Comparison of ENCODE assay signal across 10 cellular contexts in the genomic region with DNA sequence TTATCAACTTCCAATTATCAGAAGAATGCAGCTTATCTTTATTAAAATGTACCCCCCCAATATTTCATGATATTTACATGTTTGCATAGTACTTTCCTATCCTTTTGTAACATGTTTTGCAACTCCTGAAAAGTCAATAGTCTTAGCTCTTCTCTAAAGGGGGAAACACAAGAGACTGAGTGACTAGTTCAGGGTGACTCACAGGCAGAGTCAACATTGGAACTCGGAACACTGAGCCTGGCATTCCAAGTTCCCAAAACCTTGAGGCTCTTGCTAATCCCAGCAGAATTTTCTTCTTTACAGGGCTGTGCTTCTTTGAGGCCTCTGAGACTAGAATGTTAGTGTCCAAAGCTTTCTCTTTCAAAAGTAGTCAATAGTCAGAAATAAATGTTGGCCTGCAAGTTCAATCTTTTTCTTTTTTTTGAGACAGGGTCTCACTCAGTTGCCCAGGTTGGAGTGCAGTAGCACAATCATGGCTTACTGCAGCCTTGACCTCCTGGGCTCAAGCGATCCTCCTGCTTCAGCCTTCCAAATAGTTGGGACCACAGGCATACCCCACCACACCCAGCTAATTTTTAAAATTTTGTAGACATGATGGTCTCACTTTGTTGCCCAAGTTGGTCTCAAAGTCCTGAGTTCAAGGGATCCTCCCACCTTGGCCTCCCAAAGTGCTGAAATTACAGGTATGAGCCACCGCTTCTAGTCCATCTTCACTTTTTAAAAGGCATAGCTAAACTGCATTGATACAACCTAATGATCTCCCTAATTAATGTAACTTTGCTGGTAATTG. TPM values are rescaled to one million over a fixed set of nuclear protein-coding genes. Genes with fewer than 3 reads are reported as not detected.
DNase-seq lines count a peak whose midpoint lies in the region; ATAC-seq, FAIRE-seq and TF ChIP-seq lines count a peak whose summit lies in the region.
"Had no signal": no experiment of that assay in that cellular context is flagged by ENCODE, and none has a peak within 500 bp of the region (broad histone marks: within the 10 kb centered on the region; RNA-seq: fewer than 3 reads in every experiment).

No MANE protein-coding gene starts in this region.

- ATAC-seq in pancreas (peak; percentile 77 to 86 (median 85)), GM18505 (IDR thresholded peaks at IDR 0.05; ENCODE audit: unreplicated experiment) (no peak), GM21619 (IDR thresholded peaks at IDR 0.05; ENCODE audit: unreplicated experiment) (no peak)
- no peak for ATAC-seq in stimulated activated memory B cell treated with anti-CD40 and anti-IgM and Interleukin-4, amounts not matched to agents 10 μg/mL and 1 μg/mL and 100 μg/mL, for 72 hours

- peaks cover 6% of the 10 kb centered on the region for H3K4me1 Mint-ChIP-seq in stimulated activated memory B cell treated with anti-CD40 and anti-IgM and Interleukin-4, amounts not matched to agents 10 μg/mL and 1 μg/mL and 100 μg/mL, for 72 hours
- H3K4me1 Mint-ChIP-seq in activated naive CD4-positive, alpha-beta T cell treated with anti-CD3 and anti-CD28 coated beads for 36 hours (ENCODE audit: low read depth): no peaks in the 10 kb centered on the region

- no peak overlapping the region for H3K4me3 Mint-ChIP-seq in stimulated activated memory B cell treated with anti-CD40 and anti-IgM and Interleukin-4, amounts not matched to agents 10 μg/mL and 1 μg/mL and 100 μg/mL, for 72 hours
- H3K4me3 Mint-ChIP-seq in activated naive CD4-positive, alpha-beta T cell treated with anti-CD3 and anti-CD28 coated beads for 36 hours: no peak overlapping the region

- no peaks in the 10 kb centered on the region for H3K27me3 ChIP-seq in PC-9 (ENCODE audit: insufficient read depth, low read depth)
- no peaks in the 10 kb centered on the region for H3K27me3 ChIP-seq in pancreas

- peak overlapping the region; percentile 63 for H3K4me2 ChIP-seq in PC-9

- FAIRE-seq in pancreas (lab: Jason Lieb, UNC): no peak

- BruUV-seq in PC-9 (replicated peaks; lab: Mats Ljungman, UMichigan): no TSS peak

- H3K9me2 ChIP-seq in PC-9 (ENCODE audit: insufficient read depth): no peaks in the 10 kb centered on the region

- DNase-seq in ELR (ENCODE audit: low read depth) (peak; percentile 85), PC-9 (peak; percentile 35 to 93), epithelial cell of prostate (ENCODE audit: low read depth, low spot score) (peak; percentile 50), pancreas (peak in 1 of 6 donors; percentile 39)
- DNase-seq in activated naive CD4-positive, alpha-beta T cell treated with anti-CD3 and anti-CD28 coated beads for 36 hours: no peak
- DNase-seq: GF-D8; stimulated activated CD4-positive, alpha-beta T cell treated with anti-CD3 and anti-CD28 coated beads, Interleukin-2, amount 100 ng/mL, for 24 hours had no signal

- no peaks in the 10 kb centered on the region for H3K79me2 ChIP-seq in PC-9 (ENCODE audit: low read depth)

- H3K36me3 ChIP-seq in PC-9 (ENCODE audit: low read depth): no peaks in the 10 kb centered on the region
- H3K36me3 ChIP-seq in pancreas: no peaks in the 10 kb centered on the region

- peaks cover 6% of the 10 kb centered on the region for H3K36me3 Mint-ChIP-seq in stimulated activated memory B cell treated with anti-CD40 and anti-IgM and Interleukin-4, amounts not matched to agents 10 μg/mL and 1 μg/mL and 100 μg/mL, for 72 hours
- H3K36me3 Mint-ChIP-seq in activated naive CD4-positive, alpha-beta T cell treated with anti-CD3 and anti-CD28 coated beads for 36 hours (ENCODE audit: low read depth): peaks cover 1% of the 10 kb centered on the region

- H4K20me1 ChIP-seq in PC-9 (ENCODE audit: insufficient read depth): no peaks in the 10 kb centered on the region

- H3K27ac ChIP-seq in PC-9 (peak overlapping the region; percentile 75), epithelial cell of prostate (peak overlapping the region; percentile 44), pancreas (peak overlapping the region in 1 of 4 donors; percentile 29)

- CTCF ChIA-PET in PC-9 (lab: Charles Lee): no interaction called here
- CTCF ChIA-PET in activated naive CD4-positive, alpha-beta T cell treated with anti-CD3 and anti-CD28 coated beads for 36 hours (lab: Charles Lee): interaction anchor here (0.6 to 0.8 kb wide), 2 partner anchors 105 to 120 kb away, joined by 3 to 4 read pairs; no protein-coding TSS in a partner anchor

- H3K9me3 Mint-ChIP-seq in stimulated activated memory B cell treated with anti-CD40 and anti-IgM and Interleukin-4, amounts not matched to agents 10 μg/mL and 1 μg/mL and 100 μg/mL, for 72 hours: no peaks in the 10 kb centered on the region
- no peaks in the 10 kb centered on the region for H3K9me3 Mint-ChIP-seq in activated naive CD4-positive, alpha-beta T cell treated with anti-CD3 and anti-CD28 coated beads for 36 hours

- POLR2A ChIA-PET in PC-9 (lab: Charles Lee; ENCODE audit: unreplicated experiment): interaction anchor here (0.5 to 0.6 kb wide), 2 partner anchors 9 to 12 kb away, joined by 5 read pairs; no protein-coding TSS in a partner anchor

- intact Hi-C loops in PC-9 (cut with micrococcal nuclease; ENCODE audit: unreplicated experiment) (no loop called here), pancreas (cut with DNase I) (no loop called here)
- intact Hi-C loops in activated naive CD4-positive, alpha-beta T cell treated with anti-CD3 and anti-CD28 coated beads for 36 hours (cut with micrococcal nuclease): no loop called here

- H3K9me3 ChIP-seq in PC-9 (ENCODE audit: insufficient read depth, low read depth) (no peaks in the 10 kb centered on the region), pancreas (no peaks in the 10 kb centered on the region)

- H2AFZ ChIP-seq in PC-9: no peak overlapping the region

- WGBS in pancreas, 2 donors: 71 to 75% methylated on average over 3 of the region's 3 CpGs

- H3K27me3 Mint-ChIP-seq in stimulated activated memory B cell treated with anti-CD40 and anti-IgM and Interleukin-4, amounts not matched to agents 10 μg/mL and 1 μg/mL and 100 μg/mL, for 72 hours: no peaks in the 10 kb centered on the region
- no peaks in the 10 kb centered on the region for H3K27me3 Mint-ChIP-seq in activated naive CD4-positive, alpha-beta T cell treated with anti-CD3 and anti-CD28 coated beads for 36 hours (ENCODE audit: low read depth)

- no peak for TF ChIP-seq CTCF in PC-9 (conservative IDR thresholded peaks at IDR 0.05)
- no peak for TF ChIP-seq CTCF in pancreas (IDR thresholded peaks at IDR 0.05)

- peaks cover 36% of the 10 kb centered on the region for H3F3A ChIP-seq in PC-9 (ENCODE audit: insufficient read depth, low read depth)

- H3K4me3 ChIP-seq in PC-9 (no peak overlapping the region), pancreas (no peak overlapping the region)

- H3K4me1 ChIP-seq in PC-9 (replicated peaks; ENCODE audit: insufficient read depth) (peaks cover 63% of the 10 kb centered on the region), pancreas (peaks cover 0 to 19% (median 0%) of the 10 kb centered on the region in 3 donors)

- H3K27ac Mint-ChIP-seq in stimulated activated memory B cell treated with anti-CD40 and anti-IgM and Interleukin-4, amounts not matched to agents 10 μg/mL and 1 μg/mL and 100 μg/mL, for 72 hours: no peak overlapping the region
- no peak overlapping the region for H3K27ac Mint-ChIP-seq in activated naive CD4-positive, alpha-beta T cell treated with anti-CD3 and anti-CD28 coated beads for 36 hours

- no peak for TF ChIP-seq POLR2A in GM18505 (IDR thresholded peaks at IDR 0.05; ENCODE audit: borderline replicate concordance, extremely low read depth, insufficient read depth, insufficient read length)

RNA-seq across cellular contexts. Expression of a gene that starts 37.5 kb away (rescaled TPM):
- total RNA-seq in PC-9 (2021) (14.8 and 18.8 TPM in 2 replicates), pancreas (1 to 10 TPM; 3.5 to 10.0 (median 4.3) TPM)
- polyA plus RNA-seq in pancreas: 1 to 10 TPM; 2.2 to 3.2 TPM
- 1 to 10 TPM; 6.4 to 7.5 TPM for total RNA-seq in activated naive CD4-positive, alpha-beta T cell treated with anti-CD3 and anti-CD28 coated beads for 36 hours

Comparison
In these comparisons a context has a peak if more than half of its experiments do, and no peak if none do; other contexts are left out.
1. ATAC-seq: peak in pancreas (4 of 4); none in GM18505 (single experiment), stimulated activated memory B cell treated with anti-CD40 and anti-IgM and Interleukin-4, amounts not matched to agents 10 μg/mL and 1 μg/mL and 100 μg/mL, for 72 hours (single experiment) and GM21619 (single experiment).